ENCODE assay signal across 1 cellular context in the genomic region with DNA sequence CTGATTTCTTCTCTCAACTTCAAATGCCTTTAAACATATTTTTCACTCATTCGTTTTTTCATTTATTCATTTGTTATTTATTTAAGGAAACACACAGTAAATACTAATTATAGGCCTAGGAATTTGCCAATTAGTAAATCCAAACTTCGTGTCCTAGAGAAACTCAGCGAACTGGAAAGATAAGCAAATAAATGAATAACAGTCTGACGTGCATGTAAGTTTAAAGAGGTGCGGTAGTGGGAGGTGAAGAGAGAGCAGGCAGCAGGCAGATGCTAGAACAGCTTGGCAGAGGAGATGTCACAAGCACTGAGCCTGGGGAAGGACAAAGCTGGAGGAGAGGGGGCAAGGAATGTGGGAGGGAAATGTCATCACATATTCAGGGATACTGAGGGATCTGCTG.
TF ChIP-seq lines count a peak whose summit lies in the region.

No MANE protein-coding gene starts in this region.

TF ChIP-seq in GM23338, 12 proteins besides CTCF, POLR2A, EP300 and RAD21 (continued from another document):
- TF ChIP-seq, protein P1, sequence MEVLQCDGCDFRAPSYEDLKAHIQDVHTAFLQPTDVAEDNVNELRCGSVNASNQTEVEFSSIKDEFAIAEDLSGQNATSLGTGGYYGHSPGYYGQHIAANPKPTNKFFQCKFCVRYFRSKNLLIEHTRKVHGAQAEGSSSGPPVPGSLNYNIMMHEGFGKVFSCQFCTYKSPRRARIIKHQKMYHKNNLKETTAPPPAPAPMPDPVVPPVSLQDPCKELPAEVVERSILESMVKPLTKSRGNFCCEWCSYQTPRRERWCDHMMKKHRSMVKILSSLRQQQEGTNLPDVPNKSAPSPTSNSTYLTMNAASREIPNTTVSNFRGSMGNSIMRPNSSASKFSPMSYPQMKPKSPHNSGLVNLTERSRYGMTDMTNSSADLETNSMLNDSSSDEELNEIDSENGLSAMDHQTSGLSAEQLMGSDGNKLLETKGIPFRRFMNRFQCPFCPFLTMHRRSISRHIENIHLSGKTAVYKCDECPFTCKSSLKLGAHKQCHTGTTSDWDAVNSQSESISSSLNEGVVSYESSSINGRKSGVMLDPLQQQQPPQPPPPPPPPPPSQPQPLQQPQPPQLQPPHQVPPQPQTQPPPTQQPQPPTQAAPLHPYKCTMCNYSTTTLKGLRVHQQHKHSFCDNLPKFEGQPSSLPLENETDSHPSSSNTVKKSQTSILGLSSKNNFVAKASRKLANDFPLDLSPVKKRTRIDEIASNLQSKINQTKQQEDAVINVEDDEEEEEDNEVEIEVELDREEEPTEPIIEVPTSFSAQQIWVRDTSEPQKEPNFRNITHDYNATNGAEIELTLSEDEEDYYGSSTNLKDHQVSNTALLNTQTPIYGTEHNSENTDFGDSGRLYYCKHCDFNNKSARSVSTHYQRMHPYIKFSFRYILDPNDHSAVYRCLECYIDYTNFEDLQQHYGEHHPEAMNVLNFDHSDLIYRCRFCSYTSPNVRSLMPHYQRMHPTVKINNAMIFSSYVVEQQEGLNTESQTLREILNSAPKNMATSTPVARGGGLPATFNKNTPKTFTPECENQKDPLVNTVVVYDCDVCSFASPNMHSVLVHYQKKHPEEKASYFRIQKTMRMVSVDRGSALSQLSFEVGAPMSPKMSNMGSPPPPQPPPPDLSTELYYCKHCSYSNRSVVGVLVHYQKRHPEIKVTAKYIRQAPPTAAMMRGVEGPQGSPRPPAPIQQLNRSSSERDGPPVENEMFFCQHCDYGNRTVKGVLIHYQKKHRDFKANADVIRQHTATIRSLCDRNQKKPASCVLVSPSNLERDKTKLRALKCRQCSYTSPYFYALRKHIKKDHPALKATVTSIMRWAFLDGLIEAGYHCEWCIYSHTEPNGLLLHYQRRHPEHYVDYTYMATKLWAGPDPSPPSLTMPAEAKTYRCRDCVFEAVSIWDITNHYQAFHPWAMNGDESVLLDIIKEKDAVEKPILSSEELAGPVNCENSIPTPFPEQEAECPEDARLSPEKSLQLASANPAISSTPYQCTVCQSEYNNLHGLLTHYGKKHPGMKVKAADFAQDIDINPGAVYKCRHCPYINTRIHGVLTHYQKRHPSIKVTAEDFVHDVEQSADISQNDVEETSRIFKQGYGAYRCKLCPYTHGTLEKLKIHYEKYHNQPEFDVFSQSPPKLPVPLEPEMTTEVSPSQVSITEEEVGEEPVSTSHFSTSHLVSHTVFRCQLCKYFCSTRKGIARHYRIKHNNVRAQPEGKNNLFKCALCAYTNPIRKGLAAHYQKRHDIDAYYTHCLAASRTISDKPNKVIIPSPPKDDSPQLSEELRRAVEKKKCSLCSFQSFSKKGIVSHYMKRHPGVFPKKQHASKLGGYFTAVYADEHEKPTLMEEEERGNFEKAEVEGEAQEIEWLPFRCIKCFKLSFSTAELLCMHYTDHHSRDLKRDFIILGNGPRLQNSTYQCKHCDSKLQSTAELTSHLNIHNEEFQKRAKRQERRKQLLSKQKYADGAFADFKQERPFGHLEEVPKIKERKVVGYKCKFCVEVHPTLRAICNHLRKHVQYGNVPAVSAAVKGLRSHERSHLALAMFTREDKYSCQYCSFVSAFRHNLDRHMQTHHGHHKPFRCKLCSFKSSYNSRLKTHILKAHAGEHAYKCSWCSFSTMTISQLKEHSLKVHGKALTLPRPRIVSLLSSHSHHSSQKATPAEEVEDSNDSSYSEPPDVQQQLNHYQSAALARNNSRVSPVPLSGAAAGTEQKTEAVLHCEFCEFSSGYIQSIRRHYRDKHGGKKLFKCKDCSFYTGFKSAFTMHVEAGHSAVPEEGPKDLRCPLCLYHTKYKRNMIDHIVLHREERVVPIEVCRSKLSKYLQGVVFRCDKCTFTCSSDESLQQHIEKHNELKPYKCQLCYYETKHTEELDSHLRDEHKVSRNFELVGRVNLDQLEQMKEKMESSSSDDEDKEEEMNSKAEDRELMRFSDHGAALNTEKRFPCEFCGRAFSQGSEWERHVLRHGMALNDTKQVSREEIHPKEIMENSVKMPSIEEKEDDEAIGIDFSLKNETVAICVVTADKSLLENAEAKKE (CRISPR knock-in tag; IDR thresholded peaks at IDR 0.05), result no peak
- TF ChIP-seq JUNB (IDR thresholded peaks at IDR 0.05; ENCODE audit: unreplicated experiment) (no peak), ZNF331 (CRISPR knock-in tag; IDR thresholded peaks at IDR 0.05; ENCODE audit: low read depth) (no peak), STAT1 (IDR thresholded peaks at IDR 0.05; ENCODE audit: unreplicated experiment) (no peak), NANOG (IDR thresholded peaks at IDR 0.05; ENCODE audit: borderline replicate concordance) (no peak)
- TF ChIP-seq, protein P2, sequence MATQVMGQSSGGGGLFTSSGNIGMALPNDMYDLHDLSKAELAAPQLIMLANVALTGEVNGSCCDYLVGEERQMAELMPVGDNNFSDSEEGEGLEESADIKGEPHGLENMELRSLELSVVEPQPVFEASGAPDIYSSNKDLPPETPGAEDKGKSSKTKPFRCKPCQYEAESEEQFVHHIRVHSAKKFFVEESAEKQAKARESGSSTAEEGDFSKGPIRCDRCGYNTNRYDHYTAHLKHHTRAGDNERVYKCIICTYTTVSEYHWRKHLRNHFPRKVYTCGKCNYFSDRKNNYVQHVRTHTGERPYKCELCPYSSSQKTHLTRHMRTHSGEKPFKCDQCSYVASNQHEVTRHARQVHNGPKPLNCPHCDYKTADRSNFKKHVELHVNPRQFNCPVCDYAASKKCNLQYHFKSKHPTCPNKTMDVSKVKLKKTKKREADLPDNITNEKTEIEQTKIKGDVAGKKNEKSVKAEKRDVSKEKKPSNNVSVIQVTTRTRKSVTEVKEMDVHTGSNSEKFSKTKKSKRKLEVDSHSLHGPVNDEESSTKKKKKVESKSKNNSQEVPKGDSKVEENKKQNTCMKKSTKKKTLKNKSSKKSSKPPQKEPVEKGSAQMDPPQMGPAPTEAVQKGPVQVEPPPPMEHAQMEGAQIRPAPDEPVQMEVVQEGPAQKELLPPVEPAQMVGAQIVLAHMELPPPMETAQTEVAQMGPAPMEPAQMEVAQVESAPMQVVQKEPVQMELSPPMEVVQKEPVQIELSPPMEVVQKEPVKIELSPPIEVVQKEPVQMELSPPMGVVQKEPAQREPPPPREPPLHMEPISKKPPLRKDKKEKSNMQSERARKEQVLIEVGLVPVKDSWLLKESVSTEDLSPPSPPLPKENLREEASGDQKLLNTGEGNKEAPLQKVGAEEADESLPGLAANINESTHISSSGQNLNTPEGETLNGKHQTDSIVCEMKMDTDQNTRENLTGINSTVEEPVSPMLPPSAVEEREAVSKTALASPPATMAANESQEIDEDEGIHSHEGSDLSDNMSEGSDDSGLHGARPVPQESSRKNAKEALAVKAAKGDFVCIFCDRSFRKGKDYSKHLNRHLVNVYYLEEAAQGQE (IDR thresholded peaks at IDR 0.05; ENCODE audit: unreplicated experiment), result no peak
TF ChIP-seq in GM23338: peak in this region for 0.
